Comparison of ENCODE assay signal across 1 cellular context in the genomic region with DNA sequence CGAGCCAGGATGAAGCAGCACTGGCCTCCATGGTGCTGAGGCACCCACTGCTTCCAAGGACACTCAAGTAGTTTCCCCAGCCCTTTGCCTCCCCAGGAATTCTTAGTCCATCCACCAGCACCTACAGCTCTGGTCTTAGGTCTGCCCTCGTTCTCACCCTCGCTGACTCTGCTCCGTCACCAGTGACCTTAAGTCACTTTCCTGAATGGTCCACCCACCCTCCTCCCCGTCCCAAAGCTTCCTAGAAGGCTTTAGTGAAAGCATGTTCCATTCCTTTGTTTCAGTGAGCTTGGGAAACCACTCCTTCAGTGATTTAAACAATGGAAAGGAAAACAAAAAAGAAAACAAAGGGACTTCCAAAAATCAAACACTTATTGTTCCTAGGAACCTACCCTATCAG.
TF ChIP-seq lines count a peak whose summit lies in the region.

No MANE protein-coding gene starts in this region.

TF ChIP-seq in K562, 482 proteins besides CTCF, POLR2A, EP300 and RAD21:
- TF ChIP-seq KDM1A (IDR thresholded peaks at IDR 0.05) (no peak), SIN3A (IDR thresholded peaks at IDR 0.05; ENCODE audit: borderline replicate concordance in 2 of 2, control insufficient read depth in 1 of 2, low read depth in 2 of 2, low read length in 2 of 2) (no peak), MCM7 (IDR thresholded peaks at IDR 0.05) (no peak), MCM5 (IDR thresholded peaks at IDR 0.05; ENCODE audit: low read depth) (no peak), WHSC1 (IDR thresholded peaks at IDR 0.05; ENCODE audit: low read length) (no peak), ZNF444 (CRISPR knock-in tag; IDR thresholded peaks at IDR 0.05) (no peak), ERF (CRISPR knock-in tag; IDR thresholded peaks at IDR 0.05) (no peak), STAG1 (CRISPR knock-in tag; IDR thresholded peaks at IDR 0.05; ENCODE audit: borderline replicate concordance) (no peak), ZNF282 (CRISPR knock-in tag; IDR thresholded peaks at IDR 0.05) (no peak), CBX8 (IDR thresholded peaks at IDR 0.05; ENCODE audit: borderline replicate concordance, extremely low read depth, low read depth, low read length, poor library complexity, severe bottlenecking) (no peak), CEBPB (tag; IDR thresholded peaks at IDR 0.05) (no peak), NCOR1 (IDR thresholded peaks at IDR 0.05) (no peak)
- TF ChIP-seq, protein P1, sequence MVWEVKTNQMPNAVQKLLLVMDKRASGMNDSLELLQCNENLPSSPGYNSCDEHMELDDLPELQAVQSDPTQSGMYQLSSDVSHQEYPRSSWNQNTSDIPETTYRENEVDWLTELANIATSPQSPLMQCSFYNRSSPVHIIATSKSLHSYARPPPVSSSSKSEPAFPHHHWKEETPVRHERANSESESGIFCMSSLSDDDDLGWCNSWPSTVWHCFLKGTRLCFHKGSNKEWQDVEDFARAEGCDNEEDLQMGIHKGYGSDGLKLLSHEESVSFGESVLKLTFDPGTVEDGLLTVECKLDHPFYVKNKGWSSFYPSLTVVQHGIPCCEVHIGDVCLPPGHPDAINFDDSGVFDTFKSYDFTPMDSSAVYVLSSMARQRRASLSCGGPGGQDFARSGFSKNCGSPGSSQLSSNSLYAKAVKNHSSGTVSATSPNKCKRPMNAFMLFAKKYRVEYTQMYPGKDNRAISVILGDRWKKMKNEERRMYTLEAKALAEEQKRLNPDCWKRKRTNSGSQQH (CRISPR knock-in tag; IDR thresholded peaks at IDR 0.05) = no peak
- TF ChIP-seq, protein P2, sequence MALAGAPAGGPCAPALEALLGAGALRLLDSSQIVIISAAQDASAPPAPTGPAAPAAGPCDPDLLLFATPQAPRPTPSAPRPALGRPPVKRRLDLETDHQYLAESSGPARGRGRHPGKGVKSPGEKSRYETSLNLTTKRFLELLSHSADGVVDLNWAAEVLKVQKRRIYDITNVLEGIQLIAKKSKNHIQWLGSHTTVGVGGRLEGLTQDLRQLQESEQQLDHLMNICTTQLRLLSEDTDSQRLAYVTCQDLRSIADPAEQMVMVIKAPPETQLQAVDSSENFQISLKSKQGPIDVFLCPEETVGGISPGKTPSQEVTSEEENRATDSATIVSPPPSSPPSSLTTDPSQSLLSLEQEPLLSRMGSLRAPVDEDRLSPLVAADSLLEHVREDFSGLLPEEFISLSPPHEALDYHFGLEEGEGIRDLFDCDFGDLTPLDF (CRISPR knock-in tag; IDR thresholded peaks at IDR 0.05) = no peak
- TF ChIP-seq, protein P3, sequence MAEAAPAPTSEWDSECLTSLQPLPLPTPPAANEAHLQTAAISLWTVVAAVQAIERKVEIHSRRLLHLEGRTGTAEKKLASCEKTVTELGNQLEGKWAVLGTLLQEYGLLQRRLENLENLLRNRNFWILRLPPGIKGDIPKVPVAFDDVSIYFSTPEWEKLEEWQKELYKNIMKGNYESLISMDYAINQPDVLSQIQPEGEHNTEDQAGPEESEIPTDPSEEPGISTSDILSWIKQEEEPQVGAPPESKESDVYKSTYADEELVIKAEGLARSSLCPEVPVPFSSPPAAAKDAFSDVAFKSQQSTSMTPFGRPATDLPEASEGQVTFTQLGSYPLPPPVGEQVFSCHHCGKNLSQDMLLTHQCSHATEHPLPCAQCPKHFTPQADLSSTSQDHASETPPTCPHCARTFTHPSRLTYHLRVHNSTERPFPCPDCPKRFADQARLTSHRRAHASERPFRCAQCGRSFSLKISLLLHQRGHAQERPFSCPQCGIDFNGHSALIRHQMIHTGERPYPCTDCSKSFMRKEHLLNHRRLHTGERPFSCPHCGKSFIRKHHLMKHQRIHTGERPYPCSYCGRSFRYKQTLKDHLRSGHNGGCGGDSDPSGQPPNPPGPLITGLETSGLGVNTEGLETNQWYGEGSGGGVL (CRISPR knock-in tag; IDR thresholded peaks at IDR 0.05) = no peak
- TF ChIP-seq, protein P4, sequence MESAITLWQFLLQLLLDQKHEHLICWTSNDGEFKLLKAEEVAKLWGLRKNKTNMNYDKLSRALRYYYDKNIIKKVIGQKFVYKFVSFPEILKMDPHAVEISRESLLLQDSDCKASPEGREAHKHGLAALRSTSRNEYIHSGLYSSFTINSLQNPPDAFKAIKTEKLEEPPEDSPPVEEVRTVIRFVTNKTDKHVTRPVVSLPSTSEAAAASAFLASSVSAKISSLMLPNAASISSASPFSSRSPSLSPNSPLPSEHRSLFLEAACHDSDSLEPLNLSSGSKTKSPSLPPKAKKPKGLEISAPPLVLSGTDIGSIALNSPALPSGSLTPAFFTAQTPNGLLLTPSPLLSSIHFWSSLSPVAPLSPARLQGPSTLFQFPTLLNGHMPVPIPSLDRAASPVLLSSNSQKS (CRISPR knock-in tag; IDR thresholded peaks at IDR 0.05) = no peak
- TF ChIP-seq, protein P5, sequence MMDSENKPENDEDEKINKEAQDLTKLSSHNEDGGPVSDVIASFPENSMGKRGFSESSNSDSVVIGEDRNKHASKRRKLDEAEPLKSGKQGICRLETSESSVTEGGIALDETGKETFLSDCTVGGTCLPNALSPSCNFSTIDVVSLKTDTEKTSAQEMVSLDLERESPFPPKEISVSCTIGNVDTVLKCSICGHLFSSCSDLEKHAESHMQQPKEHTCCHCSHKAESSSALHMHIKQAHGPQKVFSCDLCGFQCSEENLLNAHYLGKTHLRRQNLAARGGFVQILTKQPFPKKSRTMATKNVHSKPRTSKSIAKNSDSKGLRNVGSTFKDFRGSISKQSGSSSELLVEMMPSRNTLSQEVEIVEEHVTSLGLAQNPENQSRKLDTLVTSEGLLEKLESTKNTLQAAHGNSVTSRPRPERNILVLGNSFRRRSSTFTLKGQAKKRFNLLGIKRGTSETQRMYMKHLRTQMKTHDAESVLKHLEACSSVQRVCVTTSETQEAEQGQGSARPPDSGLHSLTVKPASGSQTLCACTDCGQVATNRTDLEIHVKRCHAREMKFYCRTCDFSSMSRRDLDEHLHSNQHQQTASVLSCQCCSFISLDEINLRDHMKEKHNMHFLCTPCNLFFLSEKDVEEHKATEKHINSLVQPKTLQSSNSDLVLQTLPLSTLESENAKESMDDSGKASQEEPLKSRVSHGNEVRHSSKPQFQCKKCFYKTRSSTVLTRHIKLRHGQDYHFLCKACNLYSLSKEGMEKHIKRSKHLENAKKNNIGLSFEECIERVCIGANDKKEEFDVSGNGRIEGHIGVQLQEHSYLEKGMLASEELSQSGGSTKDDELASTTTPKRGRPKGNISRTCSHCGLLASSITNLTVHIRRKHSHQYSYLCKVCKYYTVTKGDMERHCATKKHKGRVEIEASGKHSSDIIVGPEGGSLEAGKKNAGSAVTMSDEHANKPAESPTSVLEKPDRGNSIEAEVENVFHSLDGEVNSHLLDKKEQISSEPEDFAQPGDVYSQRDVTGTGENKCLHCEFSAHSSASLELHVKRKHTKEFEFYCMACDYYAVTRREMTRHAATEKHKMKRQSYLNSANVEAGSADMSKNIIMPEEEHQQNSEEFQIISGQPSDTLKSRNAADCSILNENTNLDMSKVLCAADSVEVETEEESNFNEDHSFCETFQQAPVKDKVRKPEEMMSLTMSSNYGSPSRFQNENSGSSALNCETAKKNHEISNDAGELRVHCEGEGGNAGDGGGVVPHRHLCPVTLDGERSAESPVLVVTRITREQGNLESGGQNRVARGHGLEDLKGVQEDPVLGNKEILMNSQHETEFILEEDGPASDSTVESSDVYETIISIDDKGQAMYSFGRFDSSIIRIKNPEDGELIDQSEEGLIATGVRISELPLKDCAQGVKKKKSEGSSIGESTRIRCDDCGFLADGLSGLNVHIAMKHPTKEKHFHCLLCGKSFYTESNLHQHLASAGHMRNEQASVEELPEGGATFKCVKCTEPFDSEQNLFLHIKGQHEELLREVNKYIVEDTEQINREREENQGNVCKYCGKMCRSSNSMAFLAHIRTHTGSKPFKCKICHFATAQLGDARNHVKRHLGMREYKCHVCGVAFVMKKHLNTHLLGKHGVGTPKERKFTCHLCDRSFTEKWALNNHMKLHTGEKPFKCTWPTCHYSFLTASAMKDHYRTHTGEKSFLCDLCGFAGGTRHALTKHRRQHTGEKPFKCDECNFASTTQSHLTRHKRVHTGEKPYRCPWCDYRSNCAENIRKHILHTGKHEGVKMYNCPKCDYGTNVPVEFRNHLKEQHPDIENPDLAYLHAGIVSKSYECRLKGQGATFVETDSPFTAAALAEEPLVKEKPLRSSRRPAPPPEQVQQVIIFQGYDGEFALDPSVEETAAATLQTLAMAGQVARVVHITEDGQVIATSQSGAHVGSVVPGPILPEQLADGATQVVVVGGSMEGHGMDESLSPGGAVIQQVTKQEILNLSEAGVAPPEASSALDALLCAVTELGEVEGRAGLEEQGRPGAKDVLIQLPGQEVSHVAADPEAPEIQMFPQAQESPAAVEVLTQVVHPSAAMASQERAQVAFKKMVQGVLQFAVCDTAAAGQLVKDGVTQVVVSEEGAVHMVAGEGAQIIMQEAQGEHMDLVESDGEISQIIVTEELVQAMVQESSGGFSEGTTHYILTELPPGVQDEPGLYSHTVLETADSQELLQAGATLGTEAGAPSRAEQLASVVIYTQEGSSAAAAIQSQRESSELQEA (IDR thresholded peaks at IDR 0.05; ENCODE audit: low read depth) = no peak
